Comparison of ENCODE assay signal across 22 cellular contexts in genomic region chr2:223897669-223898314, GRCh38. TPM values are rescaled to one million over a fixed set of nuclear protein-coding genes. Genes with fewer than 3 reads are reported as not detected.
A peak's percentile ranks its signal among the peaks of the same experiment; 100 is the strongest.
DNase-seq lines count a peak whose midpoint lies in the region; ATAC-seq, FAIRE-seq and TF ChIP-seq lines count a peak whose summit lies in the region.
"Had no signal": no experiment of that assay in that cellular context is flagged by ENCODE, and none has a peak within 500 bp of the region (broad histone marks: within the 10 kb centered on the region; RNA-seq: fewer than 3 reads in every experiment).

No MANE protein-coding gene starts in this region.

- H3K9me3 Mint-ChIP-seq in activated T-cell treated with anti-CD3 and anti-CD28 coated beads, Interleukin-2, amount 50 U/mL, for 72 hours: no peaks in the 10 kb centered on the region
- H3K9me3 Mint-ChIP-seq in astrocyte (ENCODE audit: unreplicated experiment): no peaks in the 10 kb centered on the region
- H3K9me3 Mint-ChIP-seq in naive thymus-derived CD4-positive, alpha-beta T cell: no peaks in the 10 kb centered on the region
- H3K9me3 Mint-ChIP-seq: activated CD4-positive, alpha-beta T cell treated with anti-CD3 and anti-CD28 coated beads, Interleukin-2, amount 10 ng/mL, durations not matched to agents 7 days and 5 days; CD4-positive, alpha-beta T cell had no signal

- no peak overlapping the region for H3K4me3 ChIP-seq in astrocyte (ENCODE audit: insufficient read depth, low read depth, low read length)
- no peak overlapping the region for H3K4me3 ChIP-seq in naive thymus-derived CD4-positive, alpha-beta T cell (ENCODE audit: low read length)
- H3K4me3 ChIP-seq: uterus had no signal

- peak in 1 of 2 donors; percentile 5 for DNase-seq in activated T-cell treated with anti-CD3 and anti-CD28 coated beads, Interleukin-2, amount 50 U/mL, for 72 hours
- DNase-seq in activated T-cell treated with anti-CD3 and anti-CD28 coated beads for 4 hours (no peak), astrocyte (ENCODE audit: low read depth) (no peak), CD1c-positive myeloid dendritic cell (ENCODE audit: extremely low spot score) (no peak)
- no peak for DNase-seq in stimulated activated naive CD8-positive, alpha-beta T cell treated with anti-CD3 and anti-CD28 coated beads, Interleukin-15, Interleukin-2, amounts not matched to agents 100 U/mL and 50 U/mL, for 24 hours
- no peak for DNase-seq in naive thymus-derived CD4-positive, alpha-beta T cell
- DNase-seq: activated CD4-positive, alpha-beta T cell treated with anti-CD3 and anti-CD28 coated beads, Interleukin-2, amount 10 ng/mL, durations not matched to agents 7 days and 5 days; amniotic stem cell; CD4-positive, alpha-beta T cell; erythroblast; GOT3; hypothalamus; NCI-H2029; NCI-H446 treated with DMSO at 0.1 percent for 48 hours; SW 1271; uterus had no signal

- peak overlapping the region; percentile 31 to 43 for H3K4me3 Mint-ChIP-seq in activated T-cell treated with anti-CD3 and anti-CD28 coated beads, Interleukin-2, amount 50 U/mL, for 72 hours
- no peak overlapping the region for H3K4me3 Mint-ChIP-seq in astrocyte (ENCODE audit: unreplicated experiment)
- no peak overlapping the region for H3K4me3 Mint-ChIP-seq in naive thymus-derived CD4-positive, alpha-beta T cell
- H3K4me3 Mint-ChIP-seq: activated CD4-positive, alpha-beta T cell treated with anti-CD3 and anti-CD28 coated beads, Interleukin-2, amount 10 ng/mL, durations not matched to agents 7 days and 5 days; CD4-positive, alpha-beta T cell had no signal

- H3K9ac ChIP-seq in astrocyte (ENCODE audit: low read length): no peak overlapping the region
- H3K9ac ChIP-seq: KMS-11 had no signal

- POLR2A ChIA-PET in naive thymus-derived CD4-positive, alpha-beta T cell (lab: Charles Lee): interaction anchor here (0.6 to 0.7 kb wide), 2 partner anchors 11 to 43 kb away, joined by 3 to 5 read pairs; no protein-coding TSS in a partner anchor

- H3K27ac Mint-ChIP-seq in activated T-cell treated with anti-CD3 and anti-CD28 coated beads, Interleukin-2, amount 50 U/mL, for 72 hours: peak overlapping the region; percentile 22
- peak overlapping the region; percentile 38 for H3K27ac Mint-ChIP-seq in astrocyte (ENCODE audit: unreplicated experiment)
- H3K27ac Mint-ChIP-seq in naive thymus-derived CD4-positive, alpha-beta T cell: peak overlapping the region in 1 of 9 donors; percentile 41
- H3K27ac Mint-ChIP-seq: CD4-positive, alpha-beta T cell had no signal

- no peaks in the 10 kb centered on the region for H3K9me3 ChIP-seq in astrocyte (ENCODE audit: insufficient read depth, low read depth, low read length)
- no peaks in the 10 kb centered on the region for H3K9me3 ChIP-seq in naive thymus-derived CD4-positive, alpha-beta T cell (ENCODE audit: control insufficient read depth in 2 of 3, low read length in 3 of 3)
- H3K9me3 ChIP-seq: uterus had no signal

- no peaks in the 10 kb centered on the region for H3K4me1 ChIP-seq in astrocyte (ENCODE audit: insufficient read depth, low read length)
- no peaks in the 10 kb centered on the region for H3K4me1 ChIP-seq in naive thymus-derived CD4-positive, alpha-beta T cell (ENCODE audit: control insufficient read depth in 2 of 2, insufficient read depth in 2 of 2, low read length in 2 of 2)
- H3K4me1 ChIP-seq: uterus had no signal

- H3K27ac ChIP-seq in astrocyte (ENCODE audit: low read depth, low read length): no peak overlapping the region
- H3K27ac ChIP-seq in naive thymus-derived CD4-positive, alpha-beta T cell (ENCODE audit: low read depth, low read length): no peak overlapping the region
- H3K27ac ChIP-seq: uterus had no signal

- H4K20me1 ChIP-seq in astrocyte (ENCODE audit: insufficient read depth, low read length): peaks cover 8% of the 10 kb centered on the region

- TF ChIP-seq CTCF in astrocyte (IDR thresholded peaks at IDR 0.05; ENCODE audit: insufficient read depth, low read depth, low read length): no peak

- H3K79me2 ChIP-seq in astrocyte (ENCODE audit: insufficient read depth, low read length): no peaks in the 10 kb centered on the region

- H3K36me3 ChIP-seq in astrocyte (ENCODE audit: insufficient read depth, low read length): peaks cover 19% of the 10 kb centered on the region
- H3K36me3 ChIP-seq in naive thymus-derived CD4-positive, alpha-beta T cell (ENCODE audit: control insufficient read depth in 2 of 3, insufficient read depth in 3 of 3, low read length in 3 of 3): peaks cover 0 to 32% (median 3%) of the 10 kb centered on the region in 3 experiments
- H3K36me3 ChIP-seq: uterus had no signal

- FAIRE-seq in astrocyte (lab: Jason Lieb, UNC): no peak
- FAIRE-seq: frontal cortex, keratinocyte, TTC549 had no signal

- no peaks in the 10 kb centered on the region for H3K27me3 ChIP-seq in astrocyte (ENCODE audit: insufficient read depth, low read length)
- H3K27me3 ChIP-seq in naive thymus-derived CD4-positive, alpha-beta T cell (ENCODE audit: control insufficient read depth in 2 of 2, insufficient read depth in 2 of 2, low read length in 2 of 2): no peaks in the 10 kb centered on the region
- H3K27me3 ChIP-seq: uterus had no signal

- H3K4me1 Mint-ChIP-seq in activated T-cell treated with anti-CD3 and anti-CD28 coated beads, Interleukin-2, amount 50 U/mL, for 72 hours (ENCODE audit: low read depth): peaks cover 29% of the 10 kb centered on the region
- peaks cover 21% of the 10 kb centered on the region for H3K4me1 Mint-ChIP-seq in astrocyte (ENCODE audit: low read depth, unreplicated experiment)
- peaks cover 0 to 22% (median 0%) of the 10 kb centered on the region in 7 donors for H3K4me1 Mint-ChIP-seq in naive thymus-derived CD4-positive, alpha-beta T cell

- no peak overlapping the region for H2AFZ ChIP-seq in astrocyte (ENCODE audit: low read depth, low read length)

- ATAC-seq in activated T-cell treated with anti-CD3 and anti-CD28 coated beads, Interleukin-2, amount 50 U/mL, for 72 hours (replicated peaks in 1 of 2): peak; percentile 30 to 46
- ATAC-seq in HG03442 (IDR thresholded peaks at IDR 0.05; ENCODE audit: unreplicated experiment) (peak; percentile 10), GM18907 (IDR thresholded peaks at IDR 0.05; ENCODE audit: unreplicated experiment) (no peak)
- ATAC-seq in stimulated activated naive CD8-positive, alpha-beta T cell treated with anti-CD3 and anti-CD28 coated beads, Interleukin-15, Interleukin-2, amounts not matched to agents 100 U/mL and 50 U/mL, for 24 hours: peak; percentile 7
- ATAC-seq in naive thymus-derived CD4-positive, alpha-beta T cell: no peak

- H3K36me3 Mint-ChIP-seq in activated T-cell treated with anti-CD3 and anti-CD28 coated beads, Interleukin-2, amount 50 U/mL, for 72 hours (ENCODE audit: insufficient read depth in 2 of 2): peaks cover 8 to 31% of the 10 kb centered on the region in 2 donors
- H3K36me3 Mint-ChIP-seq in astrocyte (ENCODE audit: low read depth, unreplicated experiment): peaks cover 16% of the 10 kb centered on the region
- peaks cover 7 to 65% (median 37%) of the 10 kb centered on the region in 5 donors for H3K36me3 Mint-ChIP-seq in naive thymus-derived CD4-positive, alpha-beta T cell

- CTCF ChIA-PET in naive thymus-derived CD4-positive, alpha-beta T cell (lab: Charles Lee): no interaction called here

- H3K4me2 ChIP-seq in astrocyte (ENCODE audit: low read length): no peak overlapping the region

- H3K27me3 Mint-ChIP-seq in activated T-cell treated with anti-CD3 and anti-CD28 coated beads, Interleukin-2, amount 50 U/mL, for 72 hours (ENCODE audit: low read depth): no peaks in the 10 kb centered on the region
- H3K27me3 Mint-ChIP-seq in astrocyte (ENCODE audit: low read depth, unreplicated experiment): no peaks in the 10 kb centered on the region
- H3K27me3 Mint-ChIP-seq in naive thymus-derived CD4-positive, alpha-beta T cell: no peaks in the 10 kb centered on the region
- H3K27me3 Mint-ChIP-seq: activated CD4-positive, alpha-beta T cell treated with anti-CD3 and anti-CD28 coated beads, Interleukin-2, amount 10 ng/mL, durations not matched to agents 7 days and 5 days; CD4-positive, alpha-beta T cell had no signal

- intact Hi-C loops in naive thymus-derived CD4-positive, alpha-beta T cell (cut with micrococcal nuclease): loop anchor here in 1 of 2 donors (2.0 kb wide), 1 partner anchor 39 kb away; no protein-coding TSS in a partner anchor

RNA-seq across cellular contexts. Expression of gene WDFY1, which starts 47.3 kb away (rescaled TPM):
- 10 to 100 TPM; 57.4 to 61.7 TPM for total RNA-seq in activated T-cell treated with anti-CD3 and anti-CD28 coated beads, Interleukin-2, amount 50 U/mL, for 72 hours
- total RNA-seq in astrocyte: 52.5 and 52.6 TPM in 2 replicates
- 10 to 100 TPM; 25.3 to 80.1 (median 29.9) TPM for total RNA-seq in naive thymus-derived CD4-positive, alpha-beta T cell
- 10 to 100 TPM; 13.9 to 15.0 TPM for polyA plus RNA-seq in naive thymus-derived CD4-positive, alpha-beta T cell

RNA-seq across cellular contexts. Expression of gene MRPL44, which starts 59.5 kb away (rescaled TPM):
- total RNA-seq in activated T-cell treated with anti-CD3 and anti-CD28 coated beads, Interleukin-2, amount 50 U/mL, for 72 hours: 10 to 100 TPM; 34.0 to 36.8 TPM
- 32.6 and 33.3 TPM in 2 replicates for total RNA-seq in astrocyte
- 10 to 100 TPM; 18.0 to 31.2 (median 26.8) TPM for total RNA-seq in naive thymus-derived CD4-positive, alpha-beta T cell
- polyA plus RNA-seq in naive thymus-derived CD4-positive, alpha-beta T cell: 10 to 100 TPM; 33.1 to 36.2 TPM

Comparison
In these comparisons a context has a peak if more than half of its experiments do, and no peak if none do; other contexts are left out.
1. ATAC-seq: peak in activated T-cell treated with anti-CD3 and anti-CD28 coated beads, Interleukin-2, amount 50 U/mL, for 72 hours (2 of 2), HG03442 (single experiment) and stimulated activated naive CD8-positive, alpha-beta T cell treated with anti-CD3 and anti-CD28 coated beads, Interleukin-15, Interleukin-2, amounts not matched to agents 100 U/mL and 50 U/mL, for 24 hours (single experiment); none in naive thymus-derived CD4-positive, alpha-beta T cell (single experiment) and GM18907 (single experiment).
2. H3K4me3 Mint-ChIP-seq: peak in activated T-cell treated with anti-CD3 and anti-CD28 coated beads, Interleukin-2, amount 50 U/mL, for 72 hours (2 of 2); none in astrocyte (single experiment) and naive thymus-derived CD4-positive, alpha-beta T cell (0 of 10).